ENCODE assay signal across 8 cellular contexts in genomic region chr20:35171753-35172433, GRCh38. TPM values are rescaled to one million over a fixed set of nuclear protein-coding genes. Genes with fewer than 3 reads are reported as not detected.
A peak's percentile ranks its signal among the peaks of the same experiment; 100 is the strongest.
DNase-seq lines count a peak whose midpoint lies in the region; ATAC-seq and TF ChIP-seq lines count a peak whose summit lies in the region.

Gene PROCR, plus strand, starts transcription at chr20:35172072. Its CDS starts 83 bp downstream, at chr20:35172155.

- intact Hi-C loops in Calu3 (cut with micrococcal nuclease; ENCODE audit: unreplicated experiment): no loop called here

- peaks cover 8% of the 10 kb centered on the region for H3K36me3 Mint-ChIP-seq in Calu3 (ENCODE audit: insufficient read depth, unreplicated experiment)
- peaks cover 2 to 11% of the 10 kb centered on the region in 2 donors for H3K36me3 Mint-ChIP-seq in stimulated activated naive B cell treated with anti-CD40 and anti-IgM and Interleukin-4, amounts not matched to agents 10 μg/mL and 1 μg/mL and 100 μg/mL, for 72 hours

- no peaks in the 10 kb centered on the region for H3K27me3 Mint-ChIP-seq in Calu3 (ENCODE audit: unreplicated experiment)
- H3K27me3 Mint-ChIP-seq in stimulated activated naive B cell treated with anti-CD40 and anti-IgM and Interleukin-4, amounts not matched to agents 10 μg/mL and 1 μg/mL and 100 μg/mL, for 72 hours: no peaks in the 10 kb centered on the region

- no TSS peak for BruUV-seq in Calu3 (replicated peaks; lab: Mats Ljungman, UMichigan)

- peak; percentile 63 to 81 for ATAC-seq in stimulated activated naive B cell treated with anti-CD40 and anti-IgM and Interleukin-4, amounts not matched to agents 10 μg/mL and 1 μg/mL and 100 μg/mL, for 72 hours (replicated peaks)
- no peak for ATAC-seq in GM21576 (IDR thresholded peaks at IDR 0.05; ENCODE audit: unreplicated experiment)

- H3K9ac ChIP-seq in duodenal mucosa (ENCODE audit: low read depth in 1 of 2, low read length in 2 of 2): peak within 1 kb of the TSS; percentile 58 to 59

- in situ Hi-C loops in KBM-7 (cut with MboI; ENCODE audit: low pct_unique_long_range_greater_than_20kb, low sequenced_read_pairs): no loop called here

- H3K27me3 ChIP-seq in duodenal mucosa (ENCODE audit: control insufficient read depth in 1 of 2, insufficient read depth in 2 of 2, low read length in 2 of 2): no peaks in the 10 kb centered on the region
- H3K27me3 ChIP-seq in effector memory CD4-positive, alpha-beta T cell (replicated peaks; ENCODE audit: control insufficient read depth, insufficient read depth, low read length, poor library complexity, severe bottlenecking): no peaks in the 10 kb centered on the region

- CTCF ChIA-PET in Calu3 (lab: Charles Lee): interaction anchor here (0.9 to 1.5 kb wide), 2 partner anchors 27 to 713 kb away, joined by 4 to 5 read pairs; no protein-coding TSS in a partner anchor

- H3K27ac Mint-ChIP-seq in Calu3 (ENCODE audit: unreplicated experiment): peak within 1 kb of the TSS; percentile 5
- peak within 1 kb of the TSS; percentile 60 for H3K27ac Mint-ChIP-seq in stimulated activated naive B cell treated with anti-CD40 and anti-IgM and Interleukin-4, amounts not matched to agents 10 μg/mL and 1 μg/mL and 100 μg/mL, for 72 hours

- H3K9me3 ChIP-seq in duodenal mucosa (ENCODE audit: control insufficient read depth in 1 of 2, low read length in 2 of 2): no peaks in the 10 kb centered on the region
- H3K9me3 ChIP-seq in effector memory CD4-positive, alpha-beta T cell (ENCODE audit: control insufficient read depth, low read length): no peaks in the 10 kb centered on the region

- peak within 1 kb of the TSS; percentile 17 for H3K27ac ChIP-seq in duodenal mucosa (ENCODE audit: low read depth, low read length)
- H3K27ac ChIP-seq in effector memory CD4-positive, alpha-beta T cell (ENCODE audit: insufficient read depth, low read length, poor library complexity, severe bottlenecking): no peak within 1 kb of the TSS

- no peak for TF ChIP-seq CTCF in Calu3 (IDR thresholded peaks at IDR 0.05; ENCODE audit: unreplicated experiment)

- H3K4me3 Mint-ChIP-seq in Calu3 (ENCODE audit: low read depth, unreplicated experiment): peak within 1 kb of the TSS; percentile 58
- H3K4me3 Mint-ChIP-seq in stimulated activated naive B cell treated with anti-CD40 and anti-IgM and Interleukin-4, amounts not matched to agents 10 μg/mL and 1 μg/mL and 100 μg/mL, for 72 hours: peak within 1 kb of the TSS; percentile 80 to 81

- no peaks in the 10 kb centered on the region for H3K9me3 Mint-ChIP-seq in Calu3 (ENCODE audit: low read depth, unreplicated experiment)
- peaks cover 0 to 5% of the 10 kb centered on the region in 2 donors for H3K9me3 Mint-ChIP-seq in stimulated activated naive B cell treated with anti-CD40 and anti-IgM and Interleukin-4, amounts not matched to agents 10 μg/mL and 1 μg/mL and 100 μg/mL, for 72 hours

- peak within 1 kb of the TSS; percentile 73 to 77 for H3K4me3 ChIP-seq in duodenal mucosa (ENCODE audit: low read depth in 1 of 2, low read length in 2 of 2)
- no peak within 1 kb of the TSS for H3K4me3 ChIP-seq in effector memory CD4-positive, alpha-beta T cell (ENCODE audit: insufficient read depth, low read depth, low read length, poor library complexity, severe bottlenecking)

- DNase-seq in Calu3: peak; percentile 71
- peak; percentile 94 for DNase-seq in KBM-7
- peak; percentile 77 for DNase-seq in SW480 (ENCODE audit: low spot score)
- DNase-seq in left kidney (ENCODE audit: low read depth, low spot score): peak; percentile 67
- peak; percentile 9 for DNase-seq in stimulated activated naive B cell treated with anti-CD40 and anti-IgM and Interleukin-4, amounts not matched to agents 10 μg/mL and 1 μg/mL and 100 μg/mL, for 72 hours
- DNase-seq in effector memory CD4-positive, alpha-beta T cell: no peak

- H3K4me1 Mint-ChIP-seq in Calu3 (ENCODE audit: low read depth, unreplicated experiment): peaks cover 13% of the 10 kb centered on the region
- peaks cover 12% of the 10 kb centered on the region in 2 donors for H3K4me1 Mint-ChIP-seq in stimulated activated naive B cell treated with anti-CD40 and anti-IgM and Interleukin-4, amounts not matched to agents 10 μg/mL and 1 μg/mL and 100 μg/mL, for 72 hours

- H3K4me1 ChIP-seq in duodenal mucosa (ENCODE audit: control insufficient read depth in 1 of 2, insufficient read depth in 2 of 2, low read length in 2 of 2): peaks cover 5 to 15% of the 10 kb centered on the region in 2 donors
- no peaks in the 10 kb centered on the region for H3K4me1 ChIP-seq in effector memory CD4-positive, alpha-beta T cell (ENCODE audit: control insufficient read depth, insufficient read depth, low read length, poor library complexity, severe bottlenecking)

- peaks cover 0 to 7% of the 10 kb centered on the region in 2 donors for H3K36me3 ChIP-seq in duodenal mucosa (ENCODE audit: control insufficient read depth in 1 of 2, insufficient read depth in 2 of 2, low read length in 2 of 2)
- H3K36me3 ChIP-seq in effector memory CD4-positive, alpha-beta T cell (ENCODE audit: control insufficient read depth, insufficient read depth, low read length): no peaks in the 10 kb centered on the region

RNA-seq across cellular contexts. Expression of gene PROCR, which starts in this region (rescaled TPM):
- total RNA-seq in Calu3 (2022): 9.7 and 10.3 TPM in 2 replicates

Comparison
In these comparisons a context has a peak if more than half of its experiments do, and no peak if none do; other contexts are left out.
1. DNase-seq: peak in Calu3 (single experiment), KBM-7 (single experiment), SW480 (single experiment), left kidney (single experiment) and stimulated activated naive B cell treated with anti-CD40 and anti-IgM and Interleukin-4, amounts not matched to agents 10 μg/mL and 1 μg/mL and 100 μg/mL, for 72 hours (single experiment); none in effector memory CD4-positive, alpha-beta T cell (0 of 3).